Comparison of ENCODE assay signal across 1 cellular context in genomic region chr1:206779565-206780091, GRCh38.
TF ChIP-seq lines count a peak whose summit lies in the region.

No MANE protein-coding gene starts in this region.

TF ChIP-seq in K562, 482 proteins besides CTCF, POLR2A, EP300 and RAD21:
- TF ChIP-seq SRSF3 (IDR thresholded peaks at IDR 0.05; ENCODE audit: insufficient read depth, low read length) (no peak), ZFP91 (CRISPR knock-in tag; IDR thresholded peaks at IDR 0.05) (0 out of 2 replicates have a peak, but pooled peaks have one; percentile 60), HLTF (IDR thresholded peaks at IDR 0.05) (no peak), MYC (IDR thresholded peaks at IDR 0.05; ENCODE audit: low read depth, low read length) (no peak), MYC (CRISPR knock-in tag; IDR thresholded peaks at IDR 0.05; ENCODE audit: borderline replicate concordance, low read depth) (no peak), IRF9 (tag; IDR thresholded peaks at IDR 0.05) (no peak), ZNF121 (CRISPR knock-in tag; conservative IDR thresholded peaks at IDR 0.05) (peak; percentile 74), ZNF384 (IDR thresholded peaks at IDR 0.05; ENCODE audit: low read depth, low read length) (peak; percentile 70; the same call in 1 of the 2 replicates)
